ENCODE assay signal across 2 cellular contexts in genomic region chr3:114376516-114376915, GRCh38.
TF ChIP-seq lines count a peak whose summit lies in the region.

No MANE protein-coding gene starts in this region.

TF ChIP-seq in HepG2, 621 proteins besides CTCF, POLR2A, EP300 and RAD21:
- TF ChIP-seq SATB2 (CRISPR knock-in tag; IDR thresholded peaks at IDR 0.05) = no peak
- no peak for TF ChIP-seq ZIK1 (CRISPR knock-in tag; IDR thresholded peaks at IDR 0.05; ENCODE audit: borderline replicate concordance, low read depth)
- no peak for TF ChIP-seq ZNF782 (CRISPR knock-in tag; IDR thresholded peaks at IDR 0.05; ENCODE audit: borderline replicate concordance)
- no peak for TF ChIP-seq ASH2L (IDR thresholded peaks at IDR 0.05; ENCODE audit: insufficient read length, low read depth, low read length)
- no peak for TF ChIP-seq ZNF556 (CRISPR knock-in tag; IDR thresholded peaks at IDR 0.05; ENCODE audit: borderline replicate concordance)
- TF ChIP-seq MXD1 (CRISPR knock-in tag; IDR thresholded peaks at IDR 0.05) = no peak
- no peak for TF ChIP-seq ZBTB20 (CRISPR knock-in tag; IDR thresholded peaks at IDR 0.05; ENCODE audit: borderline replicate concordance, low read depth)
- TF ChIP-seq ZNF282 (IDR thresholded peaks at IDR 0.05; ENCODE audit: partially characterized antibody) = no peak
- no peak for TF ChIP-seq ZNF569 (CRISPR knock-in tag; IDR thresholded peaks at IDR 0.05; ENCODE audit: borderline replicate concordance)
- no peak for TF ChIP-seq GMEB2 (CRISPR knock-in tag; IDR thresholded peaks at IDR 0.05; ENCODE audit: low read depth)
- no peak for TF ChIP-seq ZNF720 (CRISPR knock-in tag; IDR thresholded peaks at IDR 0.05)
- TF ChIP-seq TEF (CRISPR knock-in tag; IDR thresholded peaks at IDR 0.05) = no peak
- no peak for TF ChIP-seq MBNL3 (CRISPR knock-in tag; conservative IDR thresholded peaks at IDR 0.05)
- no peak for TF ChIP-seq SETDB1 (CRISPR knock-in tag; IDR thresholded peaks at IDR 0.05; ENCODE audit: borderline replicate concordance)
- no peak for TF ChIP-seq SP5 (CRISPR knock-in tag; IDR thresholded peaks at IDR 0.05; ENCODE audit: borderline replicate concordance, low read depth)
- no peak for TF ChIP-seq ZNF18 (CRISPR knock-in tag; IDR thresholded peaks at IDR 0.05; ENCODE audit: insufficient replicate concordance)
- no peak for TF ChIP-seq HMGA1 (CRISPR knock-in tag; conservative IDR thresholded peaks at IDR 0.05)
- TF ChIP-seq IRF1 (CRISPR knock-in tag; IDR thresholded peaks at IDR 0.05; ENCODE audit: low read depth) = no peak
- TF ChIP-seq SRSF1 (optimal IDR thresholded peaks at IDR 0.05; ENCODE audit: low read depth, low read length) = no peak

TF ChIP-seq in H1, 55 proteins besides CTCF, POLR2A, EP300 and RAD21:
- TF ChIP-seq EGR1 (IDR thresholded peaks at IDR 0.05; ENCODE audit: borderline replicate concordance, low read depth, low read length) = no peak
- TF ChIP-seq KDM1A (IDR thresholded peaks at IDR 0.05; ENCODE audit: borderline replicate concordance, low read length) = no peak
- no peak for TF ChIP-seq ATF2 (IDR thresholded peaks at IDR 0.05; ENCODE audit: low read length)
- no peak for TF ChIP-seq ASH2L (IDR thresholded peaks at IDR 0.05; ENCODE audit: low read length)
- no peak for TF ChIP-seq MAFK (IDR thresholded peaks at IDR 0.05; ENCODE audit: low read depth, low read length)
- no peak for TF ChIP-seq JUN (IDR thresholded peaks at IDR 0.05; ENCODE audit: low read depth, low read length)
- TF ChIP-seq TBP (IDR thresholded peaks at IDR 0.05; ENCODE audit: low read depth, low read length) = no peak
- no peak for TF ChIP-seq CHD1 (IDR thresholded peaks at IDR 0.05; ENCODE audit: low read depth, low read length)
- no peak for TF ChIP-seq CREB1 (IDR thresholded peaks at IDR 0.05)
- no peak for TF ChIP-seq MAX (IDR thresholded peaks at IDR 0.05)
- no peak for TF ChIP-seq ZNF274 (IDR thresholded peaks at IDR 0.05; ENCODE audit: borderline replicate concordance, extremely low read depth, low read length)
- TF ChIP-seq CEBPB (IDR thresholded peaks at IDR 0.05; ENCODE audit: low read depth, low read length) = no peak
- TF ChIP-seq KDM5A (IDR thresholded peaks at IDR 0.05; ENCODE audit: low read length) = no peak
- no peak for TF ChIP-seq SP1 (IDR thresholded peaks at IDR 0.05; ENCODE audit: low read depth, low read length)
- TF ChIP-seq GTF2F1 (IDR thresholded peaks at IDR 0.05; ENCODE audit: borderline replicate concordance, low read depth, low read length) = no peak
- no peak for TF ChIP-seq SP4 (IDR thresholded peaks at IDR 0.05; ENCODE audit: low read length)
- no peak for TF ChIP-seq YY1 (IDR thresholded peaks at IDR 0.05; ENCODE audit: low read depth, low read length)
- TF ChIP-seq POU5F1 (IDR thresholded peaks at IDR 0.05; ENCODE audit: low read depth, low read length) = no peak
- no peak for TF ChIP-seq SRF (IDR thresholded peaks at IDR 0.05; ENCODE audit: low read depth, low read length)
